In the genomic region with DNA sequence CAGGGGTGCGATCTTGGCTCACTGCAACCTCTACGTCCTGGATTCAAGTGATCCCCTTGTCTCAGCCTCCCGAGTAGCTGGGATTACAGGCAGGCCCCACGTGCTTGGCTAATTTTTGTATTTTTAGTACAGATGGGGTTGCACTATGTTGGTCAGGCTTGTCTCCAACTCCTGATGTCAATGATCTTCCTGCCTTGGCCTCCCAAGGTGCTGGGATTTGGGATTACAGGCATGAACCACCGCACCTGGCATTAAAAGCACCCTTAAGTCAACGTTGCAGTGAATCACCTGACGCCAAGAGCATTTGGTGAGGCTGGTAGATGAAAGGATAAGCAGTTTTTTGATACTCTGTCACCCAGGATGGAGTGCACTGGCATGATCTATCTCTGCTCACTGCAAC, we compare ENCODE assay signal across 6 cellular contexts.
"Had no signal": no experiment of that assay in that cellular context is flagged by ENCODE, and none has a peak within 500 bp of the region (broad histone marks: within the 10 kb centered on the region; RNA-seq: fewer than 3 reads in every experiment).

No MANE protein-coding gene starts in this region.

- H3K4me3 ChIP-seq: GM23338, K562 had no signal

- ATAC-seq: GM23338, K562 had no signal

- DNase-seq: H9, HCEC 1CT, IMR-90, KG1 had no signal
